ENCODE assay signal across 10 cellular contexts in genomic region chr2:230170532-230170931, GRCh38. TPM values are rescaled to one million over a fixed set of nuclear protein-coding genes. Genes with fewer than 3 reads are reported as not detected.
DNase-seq lines count a peak whose midpoint lies in the region; ATAC-seq and TF ChIP-seq lines count a peak whose summit lies in the region.
"Had no signal": no experiment of that assay in that cellular context is flagged by ENCODE, and none has a peak within 500 bp of the region (broad histone marks: within the 10 kb centered on the region; RNA-seq: fewer than 3 reads in every experiment).

No MANE protein-coding gene starts in this region.

- no peak overlapping the region for H2AFZ ChIP-seq in OCI-LY7 (ENCODE audit: low read length)

- DNase-seq in CD8-positive, alpha-beta memory T cell: peak in 2 of 5 donors; percentile 30 to 36
- DNase-seq in NCI-H146 (lab: John Stamatoyannopoulos, UW) (peak; percentile 72), midbrain (lab: John Stamatoyannopoulos, UW) (peak; percentile 3), OCI-LY7 (ENCODE audit: low spot score) (no peak), WTC11 (ENCODE audit: low spot score) (no peak), hippocampal formation (lab: John Stamatoyannopoulos, UW) (no peak), middle frontal gyrus (ENCODE audit: extremely low spot score, low spot score) (no peak)
- no peak for DNase-seq in activated naive CD4-positive, alpha-beta T cell treated with anti-CD3 and anti-CD28 coated beads, Interleukin-2, amount 50 U/mL, for 72 hours (ENCODE audit: low spot score in 2 of 2)
- DNase-seq: activated effector memory CD4-positive, alpha-beta T cell treated with Interleukin-2 at 50 U/mL for 16 hours; posterior cingulate gyrus had no signal

- peak; percentile 34 to 78 for ATAC-seq in activated naive CD4-positive, alpha-beta T cell treated with anti-CD3 and anti-CD28 coated beads, Interleukin-2, amount 50 U/mL, for 72 hours
- no peak for ATAC-seq in WTC11

- H3K4me3 ChIP-seq in CD8-positive, alpha-beta memory T cell (ENCODE audit: low read length): no peak overlapping the region
- no peak overlapping the region for H3K4me3 ChIP-seq in OCI-LY7 (ENCODE audit: low read depth, low read length, poor library complexity, severe bottlenecking)

- no peak overlapping the region for H3K4me2 ChIP-seq in OCI-LY7 (ENCODE audit: low read length)

- H4K20me1 ChIP-seq in OCI-LY7 (ENCODE audit: insufficient read depth, low read length): no peaks in the 10 kb centered on the region

- H3K79me2 ChIP-seq in OCI-LY7 (ENCODE audit: insufficient read depth, low read depth, low read length): no peaks in the 10 kb centered on the region

- intact Hi-C loops in OCI-LY7 (cut with micrococcal nuclease; ENCODE audit: unreplicated experiment): no loop called here

- no TSS peak for BruUV-seq in OCI-LY7 (replicated peaks; lab: Mats Ljungman, UMichigan)

- no peaks in the 10 kb centered on the region for H3K9me2 ChIP-seq in OCI-LY7 (ENCODE audit: insufficient read depth, low read length)

- H3K9me3 Mint-ChIP-seq in CD8-positive, alpha-beta memory T cell: peaks cover 0 to 1% (median 0%) of the 10 kb centered on the region in 5 donors
- H3K9me3 Mint-ChIP-seq in activated naive CD4-positive, alpha-beta T cell treated with anti-CD3 and anti-CD28 coated beads, Interleukin-2, amount 50 U/mL, for 72 hours: no peaks in the 10 kb centered on the region
- H3K9me3 Mint-ChIP-seq in WTC11: 0 out of 2 replicates have a peak, but pooled peaks cover 4% of the 10 kb centered on the region

- H3K27me3 Mint-ChIP-seq in CD8-positive, alpha-beta memory T cell: no peaks in the 10 kb centered on the region
- no peaks in the 10 kb centered on the region for H3K27me3 Mint-ChIP-seq in WTC11 (ENCODE audit: low read depth)

- H3K27ac ChIP-seq in CD8-positive, alpha-beta memory T cell (ENCODE audit: low read depth, low read length): no peak overlapping the region
- H3K27ac ChIP-seq in OCI-LY7 (ENCODE audit: low read depth, low read length, poor library complexity, severe bottlenecking): no peak overlapping the region

- H3K4me1 Mint-ChIP-seq in CD8-positive, alpha-beta memory T cell: peaks cover 0 to 6% (median 4%) of the 10 kb centered on the region in 3 donors
- peaks cover 7% of the 10 kb centered on the region; the same call in 1 of the 2 replicates for H3K4me1 Mint-ChIP-seq in WTC11

- POLR2A ChIA-PET in CD8-positive, alpha-beta memory T cell (lab: Charles Lee): no interaction called here
- POLR2A ChIA-PET in OCI-LY7 (lab: Charles Lee): interaction anchor here (0.6 kb wide), 1 partner anchor 71 kb away, joined by 3 read pairs; no protein-coding TSS in a partner anchor
- POLR2A ChIA-PET in WTC11 (lab: Charles Lee): no interaction called here

- H3K27ac Mint-ChIP-seq in CD8-positive, alpha-beta memory T cell: peak overlapping the region in 7 of 8 donors; percentile 70 to 96 (median 87)
- H3K27ac Mint-ChIP-seq in activated naive CD4-positive, alpha-beta T cell treated with anti-CD3 and anti-CD28 coated beads, Interleukin-2, amount 50 U/mL, for 72 hours: peak overlapping the region; percentile 56 to 77
- H3K27ac Mint-ChIP-seq in WTC11: no peak overlapping the region

- peaks cover 5 to 89% (median 35%) of the 10 kb centered on the region in 3 donors for H3K36me3 Mint-ChIP-seq in CD8-positive, alpha-beta memory T cell
- peaks cover 5 to 31% of the 10 kb centered on the region in 2 donors for H3K36me3 Mint-ChIP-seq in activated naive CD4-positive, alpha-beta T cell treated with anti-CD3 and anti-CD28 coated beads, Interleukin-2, amount 50 U/mL, for 72 hours
- H3K36me3 Mint-ChIP-seq in WTC11: no peaks in the 10 kb centered on the region

- CTCF ChIA-PET in CD8-positive, alpha-beta memory T cell (lab: Charles Lee): interaction anchor here (1.1 to 1.5 kb wide), 2 partner anchors 10 to 11 kb away, joined by 4 to 7 read pairs; no protein-coding TSS in a partner anchor
- CTCF ChIA-PET in OCI-LY7 (lab: Charles Lee; ENCODE audit: unreplicated experiment): no interaction called here
- CTCF ChIA-PET in WTC11 (lab: Charles Lee): interaction anchor here (2.6 kb wide), 1 partner anchor 11 kb away, joined by 12 read pairs; no protein-coding TSS in a partner anchor

- TF ChIP-seq CTCF in OCI-LY7 (conservative IDR thresholded peaks at IDR 0.05; ENCODE audit: low read length) (no peak), WTC11 (IDR thresholded peaks at IDR 0.05) (no peak)

- H3K4me3 Mint-ChIP-seq in CD8-positive, alpha-beta memory T cell: peak overlapping the region in 1 of 7 donors; percentile 35
- H3K4me3 Mint-ChIP-seq in WTC11: no peak overlapping the region

- H3K9me3 ChIP-seq in CD8-positive, alpha-beta memory T cell (ENCODE audit: low read length): no peaks in the 10 kb centered on the region
- no peaks in the 10 kb centered on the region for H3K9me3 ChIP-seq in OCI-LY7 (ENCODE audit: low read length)

- no peaks in the 10 kb centered on the region for H3K27me3 ChIP-seq in CD8-positive, alpha-beta memory T cell (ENCODE audit: insufficient read depth, low read length, poor library complexity, severe bottlenecking)

- H3K4me1 ChIP-seq in CD8-positive, alpha-beta memory T cell (ENCODE audit: insufficient read depth, low read length): peaks cover 7% of the 10 kb centered on the region
- no peaks in the 10 kb centered on the region for H3K4me1 ChIP-seq in OCI-LY7 (ENCODE audit: insufficient read depth, low read length, poor library complexity, severe bottlenecking)

- peaks cover 29% of the 10 kb centered on the region for H3K36me3 ChIP-seq in CD8-positive, alpha-beta memory T cell (ENCODE audit: insufficient read depth, low read length)
- no peaks in the 10 kb centered on the region for H3K36me3 ChIP-seq in OCI-LY7 (ENCODE audit: insufficient read depth, low read length)

TF ChIP-seq in WTC11, 78 proteins besides CTCF, POLR2A, EP300 and RAD21 (continues in another document):
- TF ChIP-seq FOXJ3 (CRISPR knock-in tag; IDR thresholded peaks at IDR 0.05; ENCODE audit: borderline replicate concordance): no peak
- no peak for TF ChIP-seq CBFB (CRISPR knock-in tag; IDR thresholded peaks at IDR 0.05; ENCODE audit: low read depth)
- no peak for TF ChIP-seq RELA (CRISPR knock-in tag; IDR thresholded peaks at IDR 0.05; ENCODE audit: borderline replicate concordance)
- no peak for TF ChIP-seq GABPB1 (CRISPR knock-in tag; IDR thresholded peaks at IDR 0.05)
- no peak for TF ChIP-seq JUN (CRISPR knock-in tag; IDR thresholded peaks at IDR 0.05)
- TF ChIP-seq MYBL2 (CRISPR knock-in tag; IDR thresholded peaks at IDR 0.05): no peak
- no peak for TF ChIP-seq CDX4 (CRISPR knock-in tag; IDR thresholded peaks at IDR 0.05; ENCODE audit: borderline replicate concordance)
- TF ChIP-seq KAT7 (CRISPR knock-in tag; IDR thresholded peaks at IDR 0.05; ENCODE audit: borderline replicate concordance): no peak
- TF ChIP-seq PREB (CRISPR knock-in tag; IDR thresholded peaks at IDR 0.05; ENCODE audit: borderline replicate concordance): no peak
- no peak for TF ChIP-seq ZNF425 (CRISPR knock-in tag; conservative IDR thresholded peaks at IDR 0.05)

RNA-seq across cellular contexts. Expression of gene SP110, which starts 49.3 kb away (rescaled TPM):
- 10 to 100 TPM; 55.2 to 57.9 TPM for total RNA-seq in CD8-positive, alpha-beta memory T cell
- 106 TPM for polyA plus RNA-seq in CD8-positive, alpha-beta memory T cell
- total RNA-seq in activated naive CD4-positive, alpha-beta T cell treated with anti-CD3 and anti-CD28 coated beads, Interleukin-2, amount 50 U/mL, for 72 hours: 100 to 1,000 TPM in 1 of 2 donors, 10 to 100 TPM in 1; 61.0 to 148 TPM
- 15.7 and 15.8 TPM in 2 replicates for total RNA-seq in OCI-LY7 (2014; rRNA removed; shearing (Covaris generic))
- 9.3 and 13.3 TPM in 2 replicates for total RNA-seq in OCI-LY7 (2022)
- total RNA-seq in WTC11 (2021): 4.2 to 5.7 TPM (median 4.9 TPM) in 3 replicates

RNA-seq across cellular contexts. Expression of gene SP140, which starts 55.0 kb away (rescaled TPM):
- total RNA-seq in CD8-positive, alpha-beta memory T cell: 100 to 1,000 TPM; 108 to 111 TPM
- polyA plus RNA-seq in CD8-positive, alpha-beta memory T cell: 34.0 TPM
- total RNA-seq in activated naive CD4-positive, alpha-beta T cell treated with anti-CD3 and anti-CD28 coated beads, Interleukin-2, amount 50 U/mL, for 72 hours: 10 to 100 TPM; 75.8 to 77.7 TPM
- total RNA-seq in OCI-LY7 (2014; rRNA removed; shearing (Covaris generic)): 4.3 and 4.8 TPM in 2 replicates
- 4.4 and 6.4 TPM in 2 replicates for total RNA-seq in OCI-LY7 (2022)
- 0.16 to 0.66 TPM (median 0.37 TPM) in 3 replicates for total RNA-seq in WTC11 (2021)

Comparison
In these comparisons a context has a peak if more than half of its experiments do, and no peak if none do; other contexts are left out.
1. DNase-seq: peak in NCI-H146 (single experiment) and midbrain (single experiment); none in activated naive CD4-positive, alpha-beta T cell treated with anti-CD3 and anti-CD28 coated beads, Interleukin-2, amount 50 U/mL, for 72 hours (0 of 2), OCI-LY7 (single experiment), WTC11 (single experiment), hippocampal formation (0 of 2) and middle frontal gyrus (single experiment).
2. RNA of gene SP140, which starts 55.0 kb away (total RNA-seq): 108 to 111 TPM in CD8-positive, alpha-beta memory T cell and 75.8 to 77.7 TPM in activated naive CD4-positive, alpha-beta T cell treated with anti-CD3 and anti-CD28 coated beads, Interleukin-2, amount 50 U/mL, for 72 hours; 4.3 to 6.4 TPM in OCI-LY7 and 0.16 to 0.66 TPM in WTC11; every median in the first group is over 10 times any median in the second.